ENCODE assay signal across 1 cellular context in the genomic region with DNA sequence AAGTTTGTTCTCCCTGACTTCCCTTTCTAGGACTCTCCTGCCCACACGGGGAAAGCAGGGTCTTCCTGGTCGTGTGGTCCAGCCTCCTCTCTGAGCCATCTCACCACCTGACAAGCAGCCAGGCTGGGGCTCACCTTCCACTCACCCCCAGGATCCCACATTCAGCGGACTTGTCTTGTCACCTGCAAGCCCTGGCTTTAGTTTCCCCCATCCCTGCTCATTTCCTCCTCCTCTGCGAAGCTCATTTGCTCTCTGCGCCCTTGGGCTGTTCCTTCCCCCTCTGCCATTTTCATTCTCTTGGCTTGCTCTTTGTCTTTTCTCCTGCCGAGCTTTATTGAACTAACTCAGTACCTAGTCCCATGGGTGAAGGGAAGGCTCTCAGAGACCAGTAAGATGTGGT.
TF ChIP-seq lines count a peak whose summit lies in the region.

No MANE protein-coding gene starts in this region.

TF ChIP-seq in HepG2, 621 proteins besides CTCF, POLR2A, EP300 and RAD21 (continued from another document):
- TF ChIP-seq ATAD3A (CRISPR knock-in tag; IDR thresholded peaks at IDR 0.05) (no peak), ZNF431 (CRISPR knock-in tag; IDR thresholded peaks at IDR 0.05; ENCODE audit: borderline replicate concordance, low read depth) (no peak), PCBP2 (optimal IDR thresholded peaks at IDR 0.05; ENCODE audit: low read depth, low read length, poor library complexity, severe bottlenecking) (no peak), PHB2 (IDR thresholded peaks at IDR 0.05; ENCODE audit: partially characterized antibody) (no peak), ZNF567 (CRISPR knock-in tag; IDR thresholded peaks at IDR 0.05; ENCODE audit: borderline replicate concordance) (no peak), CAMTA2 (CRISPR knock-in tag; IDR thresholded peaks at IDR 0.05; ENCODE audit: borderline replicate concordance) (no peak), ZNF704 (CRISPR knock-in tag; IDR thresholded peaks at IDR 0.05; ENCODE audit: borderline replicate concordance) (no peak), SP140L (CRISPR knock-in tag; IDR thresholded peaks at IDR 0.05; ENCODE audit: borderline replicate concordance) (no peak), ZNF850 (CRISPR knock-in tag; conservative IDR thresholded peaks at IDR 0.05) (no peak), GATAD1 (CRISPR knock-in tag; IDR thresholded peaks at IDR 0.05) (no peak), SPEN (CRISPR knock-in tag; IDR thresholded peaks at IDR 0.05; ENCODE audit: low read depth) (no peak), ZNF264 (CRISPR knock-in tag; IDR thresholded peaks at IDR 0.05) (no peak), ADNP (CRISPR knock-in tag; IDR thresholded peaks at IDR 0.05) (no peak)
- TF ChIP-seq, protein P1, sequence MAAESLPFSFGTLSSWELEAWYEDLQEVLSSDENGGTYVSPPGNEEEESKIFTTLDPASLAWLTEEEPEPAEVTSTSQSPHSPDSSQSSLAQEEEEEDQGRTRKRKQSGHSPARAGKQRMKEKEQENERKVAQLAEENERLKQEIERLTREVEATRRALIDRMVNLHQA (CRISPR knock-in tag; IDR thresholded peaks at IDR 0.05): no peak
